25 cellular contexts compared by ENCODE assay signal in the genomic region with DNA sequence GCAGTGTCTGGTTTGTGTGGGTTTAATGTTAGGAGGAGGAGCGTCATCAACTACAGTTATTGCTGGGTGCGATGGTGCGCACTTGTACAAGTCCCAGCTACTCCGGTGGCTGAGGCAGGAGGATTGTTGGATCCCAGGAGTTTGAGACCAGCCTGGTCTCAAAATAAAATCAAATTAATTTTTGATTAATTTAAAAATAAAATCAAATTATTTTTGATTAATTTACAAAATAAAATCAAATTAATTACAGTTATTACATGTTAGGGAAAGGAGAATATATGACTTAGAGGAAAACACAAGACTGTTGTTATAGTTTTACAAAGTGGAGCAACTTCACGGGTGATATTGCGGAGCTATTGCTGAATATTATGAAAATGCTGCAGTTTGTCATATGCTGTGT. TPM values are rescaled to one million over a fixed set of nuclear protein-coding genes. Genes with fewer than 3 reads are reported as not detected.
DNase-seq lines count a peak whose midpoint lies in the region; ATAC-seq, FAIRE-seq and TF ChIP-seq lines count a peak whose summit lies in the region.
"Had no signal": no experiment of that assay in that cellular context is flagged by ENCODE, and none has a peak within 500 bp of the region (broad histone marks: within the 10 kb centered on the region; RNA-seq: fewer than 3 reads in every experiment).

No MANE protein-coding gene starts in this region.

- H2AFZ ChIP-seq in IMR-90 (replicated peaks; ENCODE audit: low read length, poor library complexity) (peak overlapping the region; percentile 24), H1 (ENCODE audit: low read length) (no peak overlapping the region), neural progenitor cell (replicated peaks) (peak overlapping the region; percentile 88)

- H4K20me1 ChIP-seq in IMR-90 (ENCODE audit: insufficient read depth, low read length) (no peaks in the 10 kb centered on the region), H1 (replicated peaks in 1 of 2; ENCODE audit: control insufficient read depth in 1 of 2, insufficient read depth in 2 of 2, low read length in 2 of 2) (no peaks in the 10 kb centered on the region), neural progenitor cell (ENCODE audit: low read depth) (no peaks in the 10 kb centered on the region)
- H4K20me1 ChIP-seq: BLaER1 treated with 17β-estradiol and CSF1 and Interleukin-3, amounts not matched to agents 10 nM and 100 nM had no signal

- H2BK5ac ChIP-seq in IMR-90 (ENCODE audit: low read depth, low read length, poor library complexity, severe bottlenecking): no peak overlapping the region
- no peak overlapping the region for H2BK5ac ChIP-seq in H1 (ENCODE audit: low read depth, low read length)

- H3K27ac ChIP-seq in IMR-90 (ENCODE audit: insufficient read depth, low read length) (no peak overlapping the region), H1 (ENCODE audit: low read depth, low read length) (no peak overlapping the region), neural progenitor cell (no peak overlapping the region), adrenal gland (no peak overlapping the region)
- H3K27ac ChIP-seq: A549; BLaER1 treated with 17β-estradiol and CSF1 and Interleukin-3, amounts not matched to agents 10 nM and 100 nM had no signal

- TF ChIP-seq CTCF in IMR-90 (conservative IDR thresholded peaks at IDR 0.05; ENCODE audit: low read depth, low read length) (no peak), H1 (IDR thresholded peaks at IDR 0.05; ENCODE audit: control extremely low read depth in 1 of 3, insufficient read depth in 1 of 3, low read depth in 1 of 3, low read length in 3 of 3) (no peak), neural progenitor cell (IDR thresholded peaks at IDR 0.05) (no peak), adrenal gland (IDR thresholded peaks at IDR 0.05) (no peak)

- intact Hi-C loops in IMR-90 (cut with micrococcal nuclease) (no loop called here), adrenal gland (cut with DNase I) (no loop called here)

- H3K36me3 ChIP-seq in IMR-90 (ENCODE audit: control insufficient read depth, insufficient read depth, low read length) (no peaks in the 10 kb centered on the region), H1 (ENCODE audit: control insufficient read depth in 2 of 4, insufficient read depth in 4 of 4, low read length in 3 of 4) (no peaks in the 10 kb centered on the region), neural progenitor cell (no peaks in the 10 kb centered on the region), adrenal gland (replicated peaks in 1 of 2) (no peaks in the 10 kb centered on the region)
- H3K36me3 ChIP-seq: BE2C; BLaER1 treated with 17β-estradiol and CSF1 and Interleukin-3, amounts not matched to agents 10 nM and 100 nM; HAP-1 had no signal

- no peak overlapping the region for H3K27ac Mint-ChIP-seq in neural progenitor cell
- H3K27ac Mint-ChIP-seq: CD14-positive monocyte; CD4-positive, alpha-beta T cell; CD8-positive, alpha-beta memory T cell; HFFc6 had no signal

- H3K27me3 Mint-ChIP-seq in neural progenitor cell (ENCODE audit: insufficient read depth, low read depth): peaks cover 3% of the 10 kb centered on the region

- no CpG with 5 or more reads among the region's 6 CpGs for WGBS in IMR-90 (ENCODE audit: extremely low coverage in 2 of 2, insufficient read length in 1 of 2), 2 experiments
- 87% methylated on average over 6 of the region's 6 CpGs; no CpG with 5 or more reads in 1 of the 2 experiments for whole genome bisulfite sequencing in H1 (ENCODE audit: extremely low coverage in 1 of 2, insufficient coverage in 1 of 2, insufficient read length in 1 of 2, insufficient replicate concordance in 2 of 2, low coverage in 1 of 2, low lambda C conversion rate in 2 of 2, missing lambda C conversion rate in 1 of 2), 2 experiments
- WGBS in adrenal gland, 4 donors: 89 to 95% (median 95%) methylated on average over 6 of the region's 6 CpGs

- H2BK15ac ChIP-seq in IMR-90 (ENCODE audit: low read depth, low read length) (no peak overlapping the region), H1 (ENCODE audit: low read length) (no peak overlapping the region)

- no peak for FAIRE-seq in H1 (lab: Jason Lieb, UNC)
- FAIRE-seq: A549, D721Med, GM12878, H54 had no signal

- DNase-seq in IMR-90: no peak
- no peak for DNase-seq in H1 (ENCODE audit: low read depth in 1 of 2, low spot score in 2 of 2)
- DNase-seq in neural progenitor cell (ENCODE audit: low spot score): no peak
- no peak for DNase-seq in ecto neural progenitor cell (ENCODE audit: low spot score)
- DNase-seq in GOT3 (lab: John Stamatoyannopoulos, UW): no peak
- DNase-seq in adrenal gland: no peak
- DNase-seq: 8988T; ACHN; AML-193; BE2C; CD4-positive, alpha-beta T cell; CD8-positive, alpha-beta memory T cell; DMS 273 treated with DMSO at 0.1 percent for 48 hours; DMS79; EL; GDM1; HFFc6 had no signal

- H3K4me1 Mint-ChIP-seq in neural progenitor cell: peaks cover 11% of the 10 kb centered on the region
- H3K4me1 Mint-ChIP-seq: CD8-positive, alpha-beta memory T cell had no signal

- dilution Hi-C loops in IMR-90 (cut with HindIII; ENCODE audit: low sequenced_read_pairs, unreplicated experiment): no loop called here

- H3K9me3 ChIP-seq in IMR-90 (ENCODE audit: control insufficient read depth, insufficient read depth, low read length) (no peaks in the 10 kb centered on the region), H1 (ENCODE audit: insufficient read depth in 2 of 2, low read depth in 1 of 2, low read length in 1 of 2) (no peaks in the 10 kb centered on the region), neural progenitor cell (ENCODE audit: low read depth) (no peaks in the 10 kb centered on the region), adrenal gland (replicated peaks in 1 of 3) (no peaks in the 10 kb centered on the region)
- H3K9me3 ChIP-seq: A549; BE2C; BLaER1 treated with 17β-estradiol and CSF1 and Interleukin-3, amounts not matched to agents 10 nM and 100 nM; HAP-1 had no signal

- H4K91ac ChIP-seq in IMR-90 (ENCODE audit: insufficient read depth, low read depth, low read length) (no peak overlapping the region), H1 (replicated peaks; ENCODE audit: insufficient read length, low read length) (no peak overlapping the region)

- H3K27me3 ChIP-seq in IMR-90 (ENCODE audit: control insufficient read depth, insufficient read depth, low read length): no peaks in the 10 kb centered on the region
- H3K27me3 ChIP-seq in H1 (replicated peaks in 1 of 4; ENCODE audit: control insufficient read depth in 3 of 4, extremely low read depth in 1 of 4, insufficient read depth in 3 of 4, low read length in 3 of 4): no peaks in the 10 kb centered on the region
- H3K27me3 ChIP-seq in neural progenitor cell: no peaks in the 10 kb centered on the region
- no peaks in the 10 kb centered on the region for H3K27me3 ChIP-seq in adrenal gland
- H3K27me3 ChIP-seq: BLaER1 treated with 17β-estradiol and CSF1 and Interleukin-3, amounts not matched to agents 10 nM and 100 nM had no signal

- H3K4me1 ChIP-seq in IMR-90 (ENCODE audit: control insufficient read depth, insufficient read depth, low read length) (no peaks in the 10 kb centered on the region), H1 (replicated peaks in 1 of 4; ENCODE audit: control insufficient read depth in 3 of 4, insufficient read depth in 4 of 4, low read length in 3 of 4) (peaks cover 0 to 4% (median 3%) of the 10 kb centered on the region in 4 experiments; a peak in 2 of 7 replicates), neural progenitor cell (peaks cover 9% of the 10 kb centered on the region), adrenal gland (replicated peaks in 1 of 2) (no peaks in the 10 kb centered on the region)
- H3K4me1 ChIP-seq: A549, BE2C, HAP-1 had no signal

- no peak for TF ChIP-seq EP300 in H1 (IDR thresholded peaks at IDR 0.05; ENCODE audit: borderline replicate concordance in 1 of 2, low read depth in 2 of 2, low read length in 2 of 2)

- POLR2A ChIA-PET in IMR-90 (lab: Charles Lee; ENCODE audit: unreplicated experiment) (no interaction called here), H1 (lab: Charles Lee; ENCODE audit: partially characterized antibody) (no interaction called here)

- no peak overlapping the region for H4K8ac ChIP-seq in IMR-90 (ENCODE audit: low read depth in 2 of 2, low read length in 2 of 2)
- no peak overlapping the region for H4K8ac ChIP-seq in H1 (ENCODE audit: extremely low read depth, insufficient read depth, low read length)

- no peaks in the 10 kb centered on the region for H3K9me3 Mint-ChIP-seq in neural progenitor cell
- H3K9me3 Mint-ChIP-seq: CD14-positive monocyte; CD4-positive, alpha-beta T cell; HFFc6 had no signal

- TF ChIP-seq POLR2A in IMR-90 (IDR thresholded peaks at IDR 0.05; ENCODE audit: low read depth, low read length) (no peak), H1 (IDR thresholded peaks at IDR 0.05; ENCODE audit: control extremely low read depth in 1 of 2, low read depth in 2 of 2, low read length in 2 of 2) (no peak), adrenal gland (IDR thresholded peaks at IDR 0.05) (no peak)

- H4K5ac ChIP-seq in IMR-90 (ENCODE audit: low read depth, low read length) (no peak overlapping the region), H1 (ENCODE audit: insufficient read length, low read depth, low read length) (no peak overlapping the region)

- H2AK5ac ChIP-seq in IMR-90 (ENCODE audit: low read depth, low read length) (no peak overlapping the region), H1 (ENCODE audit: low read depth, low read length) (no peak overlapping the region)

- no peak overlapping the region for H3K4me3 Mint-ChIP-seq in neural progenitor cell
- H3K4me3 Mint-ChIP-seq: CD14-positive monocyte; CD4-positive, alpha-beta T cell; CD8-positive, alpha-beta memory T cell; HFFc6 had no signal

- H3K56ac ChIP-seq in IMR-90 (ENCODE audit: extremely low read depth, insufficient read depth, low read length): no peak overlapping the region
- no peak overlapping the region for H3K56ac ChIP-seq in H1 (replicated peaks; ENCODE audit: insufficient read length, low read depth, low read length)

- H3K79me2 ChIP-seq in H1 (ENCODE audit: control insufficient read depth in 1 of 2, insufficient read depth in 2 of 2, low read length in 2 of 2) (no peaks in the 10 kb centered on the region), neural progenitor cell (ENCODE audit: low read depth) (no peaks in the 10 kb centered on the region)

- no peak for ATAC-seq in IMR-90 (ENCODE audit: low read depth)
- ATAC-seq in GM18867 (IDR thresholded peaks at IDR 0.05; ENCODE audit: unreplicated experiment): no peak
- ATAC-seq: A549, GM12878 had no signal

- H2BK20ac ChIP-seq in IMR-90 (ENCODE audit: low read depth, low read length) (no peak overlapping the region), H1 (ENCODE audit: low read length) (no peak overlapping the region)

- H3K4me3 ChIP-seq in IMR-90 (ENCODE audit: insufficient read depth, low read depth, low read length) (no peak overlapping the region), H1 (ENCODE audit: extremely low read depth in 1 of 4, insufficient read depth in 2 of 4, low read depth in 3 of 4, low read length in 4 of 4) (no peak overlapping the region), neural progenitor cell (no peak overlapping the region), adrenal gland (no peak overlapping the region)
- H3K4me3 ChIP-seq: A549; BLaER1 treated with 17β-estradiol and CSF1 and Interleukin-3, amounts not matched to agents 10 nM and 100 nM; GM12878; HAP-1 had no signal

- H3K18ac ChIP-seq in IMR-90 (ENCODE audit: low read depth, low read length) (no peak overlapping the region), H1 (ENCODE audit: extremely low read depth, low read length) (no peak overlapping the region)

- no peak overlapping the region for H3K4ac ChIP-seq in IMR-90 (ENCODE audit: low read depth, low read length)
- H3K4ac ChIP-seq in H1 (replicated peaks; ENCODE audit: insufficient read length, low read depth, low read length): peak overlapping the region; percentile 36

- no peak overlapping the region for H3K9ac ChIP-seq in IMR-90 (ENCODE audit: low read depth, low read length)
- no peak overlapping the region for H3K9ac ChIP-seq in H1 (replicated peaks in 1 of 4; ENCODE audit: extremely low read depth in 1 of 4, low read depth in 3 of 4, low read length in 3 of 4)
- no peak overlapping the region for H3K9ac ChIP-seq in neural progenitor cell
- H3K9ac ChIP-seq: BLaER1 treated with 17β-estradiol and CSF1 and Interleukin-3, amounts not matched to agents 10 nM and 100 nM had no signal

- in situ Hi-C loops in IMR-90 (cut with MboI; ENCODE audit: low sequenced_read_pairs): no loop called here

- TF ChIP-seq RAD21 in IMR-90 (IDR thresholded peaks at IDR 0.05; ENCODE audit: low read length): no peak
- TF ChIP-seq RAD21 in H1 (IDR thresholded peaks at IDR 0.05 in 1 of 2, conservative IDR thresholded peaks at IDR 0.05 in 1 of 2; ENCODE audit: low read depth in 2 of 2, low read length in 2 of 2): no peak

- no peak overlapping the region for H2AK9ac ChIP-seq in IMR-90 (replicated peaks; ENCODE audit: low read depth, low read length, poor library complexity)

- no peaks in the 10 kb centered on the region for H3K36me3 Mint-ChIP-seq in neural progenitor cell
- H3K36me3 Mint-ChIP-seq: CD14-positive monocyte; CD8-positive, alpha-beta memory T cell had no signal

- no peaks in the 10 kb centered on the region for H3F3A ChIP-seq in neural progenitor cell (ENCODE audit: low read depth)

- no peaks in the 10 kb centered on the region for H3K79me1 ChIP-seq in IMR-90 (ENCODE audit: low read depth in 1 of 2, low read length in 2 of 2)
- H3K79me1 ChIP-seq in H1 (ENCODE audit: low read depth, low read length): no peaks in the 10 kb centered on the region

- CTCF ChIA-PET in IMR-90 (lab: Yijun Ruan, JAX): no interaction called here
- CTCF ChIA-PET in H1 (lab: Charles Lee; ENCODE audit: partially characterized antibody): interaction anchor here (1.3 kb wide), 1 partner anchor 108 kb away, joined by 3 read pairs; no protein-coding TSS in a partner anchor

- no peak overlapping the region for H2BK12ac ChIP-seq in H1 (ENCODE audit: low read depth, low read length)

- H3K23ac ChIP-seq in IMR-90 (ENCODE audit: low read depth, low read length) (no peak overlapping the region), H1 (ENCODE audit: insufficient read length) (no peak overlapping the region)

- H2BK120ac ChIP-seq in IMR-90 (ENCODE audit: low read depth, low read length) (no peak overlapping the region), H1 (replicated peaks; ENCODE audit: low read depth, low read length) (no peak overlapping the region)

- no peak overlapping the region for H3K14ac ChIP-seq in IMR-90 (replicated peaks; ENCODE audit: low read depth, low read length)
- H3K14ac ChIP-seq in H1 (ENCODE audit: insufficient read length): no peak overlapping the region

- H3K9me1 ChIP-seq in IMR-90 (ENCODE audit: insufficient read depth, low read length): no peaks in the 10 kb centered on the region; the same call in 1 of the 2 replicates

- H3K23me2 ChIP-seq in H1 (ENCODE audit: low read depth, low read length): no peaks in the 10 kb centered on the region

- BruUV-seq in IMR-90 (replicated peaks; lab: Mats Ljungman, UMichigan): no TSS peak

- H3K4me2 ChIP-seq in IMR-90 (ENCODE audit: low read depth, low read length) (no peak overlapping the region), H1 (ENCODE audit: insufficient read depth in 1 of 2, low read depth in 2 of 2, low read length in 2 of 2) (no peak overlapping the region), neural progenitor cell (peak overlapping the region; percentile 29)
- H3K4me2 ChIP-seq: A549; BLaER1 treated with 17β-estradiol and CSF1 and Interleukin-3, amounts not matched to agents 10 nM and 100 nM had no signal

RNA-seq across cellular contexts. Expression of a gene that starts 34.7 kb away (rescaled TPM):
- total RNA-seq in IMR-90 (2012; rRNA removed) (not detected in 2 replicates), neural progenitor cell (ENCODE audit: low replicate concordance) (not detected in 2 replicates), adrenal gland (10 to 100 TPM; 38.3 to 98.5 (median 45.6) TPM)
- polyA plus RNA-seq in IMR-90 (2012; rRNA removed) (not detected in 2 replicates), H1 (2011; rRNA removed) (not detected in 2 replicates), adrenal gland (10 to 100 TPM; 13.3 to 30.7 (median 18.5) TPM)
- not detected in 2 replicates for polyA plus RNA-seq in IMR-90 (2012; cell fraction: cytosol; rRNA removed)
- not detected in 2 replicates for polyA plus RNA-seq in IMR-90 (2012; cell fraction: nucleus; rRNA removed; ENCODE audit: low replicate concordance)
- 0.06 TPM in 1 of 2 replicates, not detected in the other for total RNA-seq in H1 (2021; fragmentation: NEBNext Ultra II Directional; extraction: Animal tissue kit (Norgen Biotek cat#: 25700))
- polyA plus RNA-seq in H1 (2011; cell fraction: cytosol; rRNA removed): not detected
- polyA plus RNA-seq in H1 (2011; cell fraction: nucleus; rRNA removed): not detected
- 0.03 TPM in 1 of 4 replicates, not detected in the others for polyA plus RNA-seq in H1 (2012, experiment 1 of 2)
- polyA plus RNA-seq in H1 (2012, experiment 2 of 2): not detected
- polyA plus RNA-seq in H1 (2013, experiment 1 of 2): 0.02 TPM
- 0.02 TPM for polyA plus RNA-seq in H1 (2013, experiment 2 of 2)
- polyA minus RNA-seq in H1 (2011; rRNA and poly(A)+ RNA removed): 0.05 TPM in 1 of 2 replicates, not detected in the other
- polyA minus RNA-seq in H1 (2011; cell fraction: cytosol; rRNA and poly(A)+ RNA removed): not detected
- polyA minus RNA-seq in H1 (2011; cell fraction: nucleus; rRNA and poly(A)+ RNA removed): not detected
- total RNA-seq: CD4-positive, alpha-beta T cell; CD8-positive, alpha-beta memory T cell had no signal
- polyA plus RNA-seq: A549; CD14-positive monocyte; CD8-positive, alpha-beta memory T cell had no signal

Comparison
In these comparisons a context has a peak if more than half of its experiments do, and no peak if none do; other contexts are left out.
1. RNA of a gene that starts 34.7 kb away (total RNA-seq): 38.3 to 98.5 TPM in adrenal gland; 0.06 TPM in H1, not detected in IMR-90 and not detected in neural progenitor cell; every median in the first group is over 10 times any median in the second.